In the genomic region with DNA sequence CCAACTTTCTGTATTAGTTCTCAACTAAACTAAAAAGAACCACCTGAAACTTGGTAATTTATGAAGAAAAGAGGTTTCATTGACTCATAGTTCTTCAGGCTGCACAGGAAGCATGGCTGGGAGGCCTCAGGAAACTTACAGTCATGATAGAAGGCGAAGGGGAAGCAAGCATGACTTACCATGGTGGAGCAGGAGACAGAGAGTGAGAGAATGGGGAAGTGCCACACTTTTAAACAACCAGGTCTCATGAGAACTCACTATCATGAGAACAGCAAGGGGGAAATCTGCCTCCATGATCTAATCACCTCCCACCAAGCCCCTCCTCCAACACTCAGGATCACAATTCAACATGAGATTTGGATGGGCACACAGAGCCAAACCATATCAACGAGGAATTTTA, we compare ENCODE assay signal across 31 cellular contexts.
"Had no signal": no experiment of that assay in that cellular context is flagged by ENCODE, and none has a peak within 500 bp of the region (broad histone marks: within the 10 kb centered on the region; RNA-seq: fewer than 3 reads in every experiment).

No MANE protein-coding gene starts in this region.

- H3K79me2 ChIP-seq: hepatocyte, parathyroid adenoma had no signal

- H3K27ac ChIP-seq: ascending aorta, cardiac muscle cell, coronary artery, dorsolateral prefrontal cortex, gastrocnemius medialis, hepatocyte, parathyroid adenoma, transverse colon had no signal

- FAIRE-seq: keratinocyte had no signal

- DNase-seq: activated CD4-positive, alpha-beta memory T cell treated with anti-CD3 and anti-CD28 coated beads, Interleukin-2, amount 10 ng/mL, durations not matched to agents 7 days and 5 days; activated CD4-positive, alpha-beta T cell treated with anti-CD3 and anti-CD28 coated beads for 1 hour; activated CD4-positive, alpha-beta T cell treated with anti-CD3 and anti-CD28 coated beads, Interleukin-2, amount 10 ng/mL, durations not matched to agents 7 days and 5 days; activated CD8-positive, alpha-beta memory T cell treated with anti-CD3 and anti-CD28 coated beads, Interleukin-2, amount 50 U/mL, for 48 hours; activated gamma-delta T cell; activated naive CD4-positive, alpha-beta T cell treated with anti-CD3 and anti-CD28 coated beads, Interleukin-2, amount 10 ng/mL, durations not matched to agents 7 days and 5 days; activated naive CD8-positive, alpha-beta T cell treated with anti-CD3 and anti-CD28 coated beads, Interleukin-2, amount 10 ng/mL, durations not matched to agents 7 days and 5 days; activated T-cell treated with anti-CD3 and anti-CD28 coated beads, Interleukin-2, amount 50 U/mL, for 24 hours; dorsolateral prefrontal cortex; effector memory CD4-positive, alpha-beta T cell; erythroblast; gastrocnemius medialis; left cardiac atrium; left ventricle myocardium superior; naive thymus-derived CD4-positive, alpha-beta T cell; occipital lobe; right cardiac atrium; stimulated activated CD4-positive, alpha-beta T cell treated with anti-CD3 and anti-CD28 coated beads, Interleukin-15, amount 100 ng/mL, for 24 hours; stimulated activated CD4-positive, alpha-beta T cell treated with anti-CD3 and anti-CD28 coated beads, Interleukin-2, amount 100 ng/mL, for 24 hours; stimulated activated naive CD4-positive, alpha-beta T cell treated with Interleukin-2 at 50 U/mL for 16 hours; T-helper 9 cell; transverse colon had no signal

- H3K36me3 Mint-ChIP-seq: activated naive CD4-positive, alpha-beta T cell treated with anti-CD3 and anti-CD28 coated beads, Interleukin-2, amount 10 ng/mL, durations not matched to agents 7 days and 5 days; activated naive CD8-positive, alpha-beta T cell treated with anti-CD3 and anti-CD28 coated beads, Interleukin-2, amount 10 ng/mL, durations not matched to agents 7 days and 5 days had no signal

- H3K9ac ChIP-seq: parathyroid adenoma had no signal

- H3K4me3 Mint-ChIP-seq: activated CD4-positive, alpha-beta memory T cell treated with anti-CD3 and anti-CD28 coated beads, Interleukin-2, amount 10 ng/mL, durations not matched to agents 7 days and 5 days; activated CD4-positive, alpha-beta T cell treated with anti-CD3 and anti-CD28 coated beads, Interleukin-2, amount 10 ng/mL, durations not matched to agents 7 days and 5 days; activated naive CD4-positive, alpha-beta T cell treated with anti-CD3 and anti-CD28 coated beads, Interleukin-2, amount 10 ng/mL, durations not matched to agents 7 days and 5 days; activated naive CD8-positive, alpha-beta T cell treated with anti-CD3 and anti-CD28 coated beads, Interleukin-2, amount 10 ng/mL, durations not matched to agents 7 days and 5 days; activated T-cell treated with anti-CD3 and anti-CD28 coated beads, Interleukin-2, amount 50 U/mL, for 24 hours; brain; mesothelial cell of epicardium; naive thymus-derived CD4-positive, alpha-beta T cell; neural crest cell had no signal

- H3K9me3 ChIP-seq: gastrocnemius medialis had no signal

- ATAC-seq: gastrocnemius medialis; left cardiac atrium; left ventricle myocardium superior; naive thymus-derived CD4-positive, alpha-beta T cell; right cardiac atrium had no signal

- H3K4me1 ChIP-seq: ascending aorta, gastrocnemius medialis, parathyroid adenoma, transverse colon had no signal

- H3K27ac Mint-ChIP-seq: activated CD4-positive, alpha-beta memory T cell treated with anti-CD3 and anti-CD28 coated beads, Interleukin-2, amount 10 ng/mL, durations not matched to agents 7 days and 5 days; activated CD4-positive, alpha-beta T cell treated with anti-CD3 and anti-CD28 coated beads, Interleukin-2, amount 10 ng/mL, durations not matched to agents 7 days and 5 days; activated naive CD4-positive, alpha-beta T cell treated with anti-CD3 and anti-CD28 coated beads, Interleukin-2, amount 10 ng/mL, durations not matched to agents 7 days and 5 days; activated naive CD8-positive, alpha-beta T cell treated with anti-CD3 and anti-CD28 coated beads, Interleukin-2, amount 10 ng/mL, durations not matched to agents 7 days and 5 days; activated T-cell treated with anti-CD3 and anti-CD28 coated beads, Interleukin-2, amount 50 U/mL, for 24 hours; brain; mesothelial cell of epicardium; naive thymus-derived CD4-positive, alpha-beta T cell had no signal

- H2AFZ ChIP-seq: hepatocyte, parathyroid adenoma had no signal

- H3K36me3 ChIP-seq: ascending aorta, cardiac muscle cell, gastrocnemius medialis, transverse colon had no signal

- H3K27me3 Mint-ChIP-seq: activated CD4-positive, alpha-beta memory T cell treated with anti-CD3 and anti-CD28 coated beads, Interleukin-2, amount 10 ng/mL, durations not matched to agents 7 days and 5 days; activated CD4-positive, alpha-beta T cell treated with anti-CD3 and anti-CD28 coated beads, Interleukin-2, amount 10 ng/mL, durations not matched to agents 7 days and 5 days; activated T-cell treated with anti-CD3 and anti-CD28 coated beads, Interleukin-2, amount 50 U/mL, for 24 hours; brain had no signal

- H3K4me2 ChIP-seq: hepatocyte had no signal

- H3K4me1 Mint-ChIP-seq: activated CD4-positive, alpha-beta memory T cell treated with anti-CD3 and anti-CD28 coated beads, Interleukin-2, amount 10 ng/mL, durations not matched to agents 7 days and 5 days; activated naive CD4-positive, alpha-beta T cell treated with anti-CD3 and anti-CD28 coated beads, Interleukin-2, amount 10 ng/mL, durations not matched to agents 7 days and 5 days; brain; mesothelial cell of epicardium; neural crest cell had no signal

- H3K27me3 ChIP-seq: ascending aorta, cardiac muscle cell, dorsolateral prefrontal cortex, gastrocnemius medialis, hepatocyte, transverse colon had no signal

- H3K4me3 ChIP-seq: ascending aorta, cardiac muscle cell, coronary artery, dorsolateral prefrontal cortex, gastrocnemius medialis, hepatocyte, transverse colon had no signal
